ENCODE assay signal across 14 cellular contexts in genomic region chr7:116543664-116544063, GRCh38. TPM values are rescaled to one million over a fixed set of nuclear protein-coding genes. Genes with fewer than 3 reads are reported as not detected.
A peak's percentile ranks its signal among the peaks of the same experiment; 100 is the strongest.
DNase-seq lines count a peak whose midpoint lies in the region; ATAC-seq and TF ChIP-seq lines count a peak whose summit lies in the region.
"Had no signal": no experiment of that assay in that cellular context is flagged by ENCODE, and none has a peak within 500 bp of the region (broad histone marks: within the 10 kb centered on the region; RNA-seq: fewer than 3 reads in every experiment).

No MANE protein-coding gene starts in this region.

- DNase-seq in AG08396 (ENCODE audit: low spot score), result peak; percentile 23
- DNase-seq in chondrocyte (ENCODE audit: low spot score), result no peak
- peak; percentile 51 for DNase-seq in myocyte (ENCODE audit: low read depth)
- no peak for DNase-seq in H7
- no peak for DNase-seq in spleen
- DNase-seq in activated CD4-positive, alpha-beta memory T cell treated with anti-CD3 and anti-CD28 coated beads, Interleukin-2, amount 10 ng/mL, durations not matched to agents 7 days and 5 days, result no peak
- DNase-seq in NCI-H1092 (lab: John Stamatoyannopoulos, UW), result no peak
- DNase-seq: activated CD8-positive, alpha-beta memory T cell treated with anti-CD3 and anti-CD28 coated beads, Interleukin-2, amount 10 ng/mL, durations not matched to agents 7 days and 5 days; anterior cingulate cortex; NCI-H2029; ovary; T-helper 9 cell had no signal

- CTCF ChIA-PET in activated CD4-positive, alpha-beta memory T cell treated with anti-CD3 and anti-CD28 coated beads, Interleukin-2, amount 10 ng/mL, durations not matched to agents 7 days and 5 days (lab: Charles Lee), result interaction anchor here (0.6 to 1.2 kb wide), 3 partner anchors 16 to 20 kb away, joined by 3 read pairs; no protein-coding TSS in a partner anchor

- H3K4me3 Mint-ChIP-seq in chondrocyte (ENCODE audit: unreplicated experiment), result no peak overlapping the region
- no peak overlapping the region for H3K4me3 Mint-ChIP-seq in activated CD4-positive, alpha-beta memory T cell treated with anti-CD3 and anti-CD28 coated beads, Interleukin-2, amount 10 ng/mL, durations not matched to agents 7 days and 5 days
- H3K4me3 Mint-ChIP-seq: activated CD8-positive, alpha-beta memory T cell treated with anti-CD3 and anti-CD28 coated beads, Interleukin-2, amount 10 ng/mL, durations not matched to agents 7 days and 5 days had no signal

- H3K9me3 Mint-ChIP-seq in chondrocyte (ENCODE audit: low read depth), result no peaks in the 10 kb centered on the region
- H3K9me3 Mint-ChIP-seq in activated CD4-positive, alpha-beta memory T cell treated with anti-CD3 and anti-CD28 coated beads, Interleukin-2, amount 10 ng/mL, durations not matched to agents 7 days and 5 days, result no peaks in the 10 kb centered on the region

- H3K9me3 ChIP-seq in spleen, result peaks cover 0 to 4% (median 0%) of the 10 kb centered on the region in 8 donors
- H3K9me3 ChIP-seq: ovary had no signal

- peaks cover 68% of the 10 kb centered on the region for H3K4me1 Mint-ChIP-seq in chondrocyte (ENCODE audit: low read depth)
- no peaks in the 10 kb centered on the region for H3K4me1 Mint-ChIP-seq in activated CD4-positive, alpha-beta memory T cell treated with anti-CD3 and anti-CD28 coated beads, Interleukin-2, amount 10 ng/mL, durations not matched to agents 7 days and 5 days
- H3K4me1 Mint-ChIP-seq: activated CD8-positive, alpha-beta memory T cell treated with anti-CD3 and anti-CD28 coated beads, Interleukin-2, amount 10 ng/mL, durations not matched to agents 7 days and 5 days had no signal

- H3K27ac Mint-ChIP-seq in chondrocyte (ENCODE audit: unreplicated experiment), result peak overlapping the region; percentile 73
- H3K27ac Mint-ChIP-seq in activated CD4-positive, alpha-beta memory T cell treated with anti-CD3 and anti-CD28 coated beads, Interleukin-2, amount 10 ng/mL, durations not matched to agents 7 days and 5 days, result no peak overlapping the region
- H3K27ac Mint-ChIP-seq: activated CD8-positive, alpha-beta memory T cell treated with anti-CD3 and anti-CD28 coated beads, Interleukin-2, amount 10 ng/mL, durations not matched to agents 7 days and 5 days had no signal

- H3K4me3 ChIP-seq in H7 (ENCODE audit: insufficient read depth, low read depth, low read length) (no peak overlapping the region), spleen (no peak overlapping the region)
- H3K4me3 ChIP-seq: ovary had no signal

- H3K36me3 Mint-ChIP-seq in chondrocyte (ENCODE audit: low read depth), result peaks cover 31% of the 10 kb centered on the region
- no peaks in the 10 kb centered on the region for H3K36me3 Mint-ChIP-seq in activated CD4-positive, alpha-beta memory T cell treated with anti-CD3 and anti-CD28 coated beads, Interleukin-2, amount 10 ng/mL, durations not matched to agents 7 days and 5 days (ENCODE audit: low read depth)
- H3K36me3 Mint-ChIP-seq: activated CD8-positive, alpha-beta memory T cell treated with anti-CD3 and anti-CD28 coated beads, Interleukin-2, amount 10 ng/mL, durations not matched to agents 7 days and 5 days had no signal

- H3K27me3 ChIP-seq in H7 (ENCODE audit: control insufficient read depth, insufficient read depth, low read length) (no peaks in the 10 kb centered on the region), spleen (replicated peaks in 1 of 7) (no peaks in the 10 kb centered on the region)
- H3K27me3 ChIP-seq: ovary had no signal

- intact Hi-C loops in spleen (cut with DNase I; ENCODE audit: low total_unique reads), result no loop called here

- TF ChIP-seq POLR2A in spleen (IDR thresholded peaks at IDR 0.05), result no peak

- 56 to 86% (median 71%) methylated on average over 2 of the region's 2 CpGs for WGBS in spleen, 5 donors

- peaks cover 2% of the 10 kb centered on the region; the same call in 1 of the 2 replicates for H3K36me3 ChIP-seq in H7 (replicated peaks; ENCODE audit: control insufficient read depth, insufficient read depth, low read length)
- peaks cover 0 to 7% (median 0%) of the 10 kb centered on the region in 6 donors for H3K36me3 ChIP-seq in spleen
- H3K36me3 ChIP-seq: ovary had no signal

- peaks cover 0 to 10% (median 1%) of the 10 kb centered on the region in 6 donors for H3K4me1 ChIP-seq in spleen

- no peaks in the 10 kb centered on the region for H3K27me3 Mint-ChIP-seq in chondrocyte (ENCODE audit: low read depth)
- peaks cover 14% of the 10 kb centered on the region for H3K27me3 Mint-ChIP-seq in activated CD4-positive, alpha-beta memory T cell treated with anti-CD3 and anti-CD28 coated beads, Interleukin-2, amount 10 ng/mL, durations not matched to agents 7 days and 5 days

- POLR2A ChIA-PET in activated CD4-positive, alpha-beta memory T cell treated with anti-CD3 and anti-CD28 coated beads, Interleukin-2, amount 10 ng/mL, durations not matched to agents 7 days and 5 days (lab: Charles Lee), result no interaction called here

- peak; percentile 49 for ATAC-seq in HG03439 (IDR thresholded peaks at IDR 0.05; ENCODE audit: unreplicated experiment)
- ATAC-seq: activated CD8-positive, alpha-beta memory T cell treated with anti-CD3 and anti-CD28 coated beads, Interleukin-2, amount 10 ng/mL, durations not matched to agents 7 days and 5 days had no signal

- no peak overlapping the region for H3K27ac ChIP-seq in spleen
- H3K27ac ChIP-seq: C4-2B, ovary had no signal

- TF ChIP-seq CTCF in chondrocyte (IDR thresholded peaks at IDR 0.05) (no peak), spleen (IDR thresholded peaks at IDR 0.05 in 8 of 11, conservative IDR thresholded peaks at IDR 0.05 in 3 of 11) (no peak)

RNA-seq across cellular contexts. Expression of gene CAV1, which starts 18.8 kb away (rescaled TPM):
- 230 to 297 TPM (median 296 TPM) in 3 replicates for total RNA-seq in chondrocyte
- 213 and 259 TPM in 2 replicates for total RNA-seq in myocyte
- 443 TPM for polyA plus RNA-seq in myocyte (2012)
- total RNA-seq in H7 (2014; rRNA removed; shearing (Covaris generic)), result 54.2 and 79.9 TPM in 2 replicates
- 100 to 1,000 TPM in 6 of 7 donors, 10 to 100 TPM in 1; 75.4 to 404 (median 241) TPM for total RNA-seq in spleen
- polyA plus RNA-seq in spleen, result 100 to 1,000 TPM in 1 of 3 donors, 10 to 100 TPM in 2; 26.8 to 124 (median 28.0) TPM
- under 1 TPM; 0.13 to 0.38 TPM for total RNA-seq in activated CD4-positive, alpha-beta memory T cell treated with anti-CD3 and anti-CD28 coated beads, Interleukin-2, amount 10 ng/mL, durations not matched to agents 7 days and 5 days

RNA-seq across cellular contexts. Expression of gene CAV2, which starts 44.1 kb away (rescaled TPM):
- total RNA-seq in chondrocyte (82.1 to 127 TPM (median 116 TPM) in 3 replicates), myocyte (89.0 and 131 TPM in 2 replicates), spleen (100 to 1,000 TPM in 2 of 7 donors, 10 to 100 TPM in 5; 27.8 to 107 (median 76.1) TPM)
- polyA plus RNA-seq in myocyte (2012), result 206 TPM
- total RNA-seq in H7 (2014; rRNA removed; shearing (Covaris generic)), result 8.0 and 9.5 TPM in 2 replicates
- polyA plus RNA-seq in spleen, result 10 to 100 TPM; 15.5 to 51.6 (median 20.4) TPM
- total RNA-seq in activated CD4-positive, alpha-beta memory T cell treated with anti-CD3 and anti-CD28 coated beads, Interleukin-2, amount 10 ng/mL, durations not matched to agents 7 days and 5 days, result not detected

Comparison
In these comparisons a context has a peak if more than half of its experiments do, and no peak if none do; other contexts are left out.
1. DNase-seq: peak in AG08396 (single experiment) and myocyte (single experiment); none in chondrocyte (single experiment), H7 (single experiment), spleen (single experiment), activated CD4-positive, alpha-beta memory T cell treated with anti-CD3 and anti-CD28 coated beads, Interleukin-2, amount 10 ng/mL, durations not matched to agents 7 days and 5 days (single experiment) and NCI-H1092 (single experiment).
2. RNA of gene CAV1, which starts 18.8 kb away (total RNA-seq): 230 to 297 TPM in chondrocyte, 213 to 259 TPM in myocyte, 75.4 to 404 TPM in spleen and 54.2 to 79.9 TPM in H7; 0.13 to 0.38 TPM in activated CD4-positive, alpha-beta memory T cell treated with anti-CD3 and anti-CD28 coated beads, Interleukin-2, amount 10 ng/mL, durations not matched to agents 7 days and 5 days; every median in the first group is over 10 times any median in the second.